2 cellular contexts compared by ENCODE assay signal in the genomic region with DNA sequence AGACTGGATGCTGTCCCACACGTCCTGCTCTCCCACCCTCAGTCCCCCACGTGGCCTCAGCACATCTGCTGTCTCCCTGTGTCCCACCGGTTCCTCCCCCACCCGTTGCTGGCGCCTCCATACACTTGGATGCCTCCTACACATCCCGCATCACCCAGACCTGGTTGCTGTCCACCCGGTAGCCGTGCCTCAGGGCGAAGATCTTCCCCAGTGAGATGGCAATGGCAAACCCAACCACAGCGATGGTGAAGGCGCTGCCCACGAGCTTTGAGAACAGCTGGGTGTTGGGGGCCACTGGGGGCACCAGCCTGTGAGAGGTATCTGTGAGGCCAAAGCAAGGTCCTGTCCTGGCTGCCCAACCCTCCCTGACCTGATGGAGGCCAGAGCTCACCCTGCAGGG.
TF ChIP-seq lines count a peak whose summit lies in the region.

No MANE protein-coding gene starts in this region.

TF ChIP-seq in IMR-90, 13 proteins besides CTCF, POLR2A, EP300 and RAD21:
- no peak for TF ChIP-seq NFE2L2 (IDR thresholded peaks at IDR 0.05; ENCODE audit: low read depth, low read length)
- no peak for TF ChIP-seq RCOR1 (IDR thresholded peaks at IDR 0.05; ENCODE audit: insufficient replicate concordance, low read length)
- TF ChIP-seq FOS (IDR thresholded peaks at IDR 0.05; ENCODE audit: low read depth, low read length): no peak
- TF ChIP-seq, protein P1, sequence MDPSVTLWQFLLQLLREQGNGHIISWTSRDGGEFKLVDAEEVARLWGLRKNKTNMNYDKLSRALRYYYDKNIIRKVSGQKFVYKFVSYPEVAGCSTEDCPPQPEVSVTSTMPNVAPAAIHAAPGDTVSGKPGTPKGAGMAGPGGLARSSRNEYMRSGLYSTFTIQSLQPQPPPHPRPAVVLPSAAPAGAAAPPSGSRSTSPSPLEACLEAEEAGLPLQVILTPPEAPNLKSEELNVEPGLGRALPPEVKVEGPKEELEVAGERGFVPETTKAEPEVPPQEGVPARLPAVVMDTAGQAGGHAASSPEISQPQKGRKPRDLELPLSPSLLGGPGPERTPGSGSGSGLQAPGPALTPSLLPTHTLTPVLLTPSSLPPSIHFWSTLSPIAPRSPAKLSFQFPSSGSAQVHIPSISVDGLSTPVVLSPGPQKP (IDR thresholded peaks at IDR 0.05; ENCODE audit: borderline replicate concordance, low read depth, low read length): no peak
- no peak for TF ChIP-seq BHLHE40 (IDR thresholded peaks at IDR 0.05; ENCODE audit: low read depth, low read length)
- TF ChIP-seq MXI1 (IDR thresholded peaks at IDR 0.05; ENCODE audit: borderline replicate concordance, low read depth, low read length): no peak
- TF ChIP-seq MAFK (IDR thresholded peaks at IDR 0.05; ENCODE audit: low read depth, low read length): no peak
- no peak for TF ChIP-seq RFX5 (IDR thresholded peaks at IDR 0.05; ENCODE audit: low read depth, low read length)
- TF ChIP-seq MAZ (IDR thresholded peaks at IDR 0.05; ENCODE audit: borderline replicate concordance, low read depth, low read length): no peak
- TF ChIP-seq CEBPB (IDR thresholded peaks at IDR 0.05; ENCODE audit: low read depth, low read length): no peak
- no peak for TF ChIP-seq USF2 (IDR thresholded peaks at IDR 0.05; ENCODE audit: low read depth, low read length)
- no peak for TF ChIP-seq SMC3 (IDR thresholded peaks at IDR 0.05; ENCODE audit: low read depth, low read length)
- TF ChIP-seq CHD1 (IDR thresholded peaks at IDR 0.05; ENCODE audit: low read depth, low read length): no peak

TF ChIP-seq in H1, 55 proteins besides CTCF, POLR2A, EP300 and RAD21:
- TF ChIP-seq POU5F1 (IDR thresholded peaks at IDR 0.05; ENCODE audit: low read depth, low read length) (no peak), SP2 (IDR thresholded peaks at IDR 0.05; ENCODE audit: low read length) (no peak), RXRA (IDR thresholded peaks at IDR 0.05; ENCODE audit: insufficient read depth, low read depth, low read length) (no peak), GTF2F1 (IDR thresholded peaks at IDR 0.05; ENCODE audit: borderline replicate concordance, low read depth, low read length) (no peak), NANOG (IDR thresholded peaks at IDR 0.05; ENCODE audit: insufficient read depth, low read depth, low read length, poor library complexity, severe bottlenecking) (no peak), SUZ12 (IDR thresholded peaks at IDR 0.05; ENCODE audit: low read length) (no peak), ZNF274 (IDR thresholded peaks at IDR 0.05; ENCODE audit: borderline replicate concordance, extremely low read depth, low read length) (no peak), HDAC6 (IDR thresholded peaks at IDR 0.05; ENCODE audit: low read depth, low read length) (no peak)
